ENCODE assay signal across 8 cellular contexts in genomic region chr5:122775713-122776084, GRCh38. TPM values are rescaled to one million over a fixed set of nuclear protein-coding genes. Genes with fewer than 3 reads are reported as not detected.
DNase-seq lines count a peak whose midpoint lies in the region; ATAC-seq and TF ChIP-seq lines count a peak whose summit lies in the region.

No MANE protein-coding gene starts in this region.

- H4K8ac ChIP-seq in H9 (replicated peaks; ENCODE audit: insufficient read length, low read depth, low read length) = no peak overlapping the region

- H3K27me3 Mint-ChIP-seq in H9 (ENCODE audit: low read depth) = peaks cover 11% of the 10 kb centered on the region
- no peaks in the 10 kb centered on the region for H3K27me3 Mint-ChIP-seq in T-helper 17 cell
- H3K27me3 Mint-ChIP-seq in neural progenitor cell (ENCODE audit: insufficient read depth, low read depth) = no peaks in the 10 kb centered on the region

- no CpG with 5 or more reads among the region's 4 CpGs for WGBS in H9 (ENCODE audit: extremely low coverage, insufficient read length, low lambda C conversion rate)

- H3K4me3 ChIP-seq in A673 (ENCODE audit: low read depth, low read length, poor library complexity, severe bottlenecking) (peak overlapping the region; percentile 98), fibroblast of mammary gland (ENCODE audit: control insufficient read depth, low read depth, low read length) (peak overlapping the region; percentile 97), neural progenitor cell (peak overlapping the region; percentile 84)

- H2AFZ ChIP-seq in H9 (ENCODE audit: low read length) (no peak overlapping the region), neural progenitor cell (replicated peaks) (peak overlapping the region; percentile 59)

- DNase-seq in A673 (ENCODE audit: low spot score) (no peak), H9 (no peak), T-helper 17 cell (no peak), fibroblast of mammary gland (ENCODE audit: low read depth) (peak; percentile 16), neural progenitor cell (ENCODE audit: low spot score) (no peak), NCI-H1105 treated with DMSO at 0.1 percent for 48 hours (lab: John Stamatoyannopoulos, UW) (no peak)

- H3K18ac ChIP-seq in H9 (ENCODE audit: insufficient read length, low read depth, low read length) = no peak overlapping the region

- peaks cover 0 to 5% (median under 1%) of the 10 kb centered on the region in 3 experiments; a peak in 4 of 7 replicates for H3K36me3 Mint-ChIP-seq in H9 (ENCODE audit: insufficient read depth in 1 of 3, low read depth in 3 of 3)
- peaks cover 2% of the 10 kb centered on the region for H3K36me3 Mint-ChIP-seq in T-helper 17 cell (ENCODE audit: low read depth)
- H3K36me3 Mint-ChIP-seq in neural progenitor cell = peaks cover 10% of the 10 kb centered on the region

- H3T11ph ChIP-seq in H9 (ENCODE audit: low read length) = no peak overlapping the region

- H3K27me3 ChIP-seq in A673 (replicated peaks; ENCODE audit: insufficient read depth, low read depth, low read length, poor library complexity) (no peaks in the 10 kb centered on the region), H9 (ENCODE audit: insufficient read depth, low read length) (no peaks in the 10 kb centered on the region), neural progenitor cell (no peaks in the 10 kb centered on the region)

- CTCF ChIA-PET in A673 (lab: Charles Lee) = interaction anchor here (0.6 kb wide), 1 partner anchor 72 kb away, joined by 4 read pairs; no protein-coding TSS in a partner anchor

- no peak overlapping the region for H3K23ac ChIP-seq in H9 (ENCODE audit: insufficient read length, low read depth, low read length)

- peak overlapping the region; percentile 76 for H3K27ac ChIP-seq in A673 (ENCODE audit: low read depth, low read length, poor library complexity, severe bottlenecking)
- H3K27ac ChIP-seq in H9 (ENCODE audit: insufficient read length, low read depth, low read length) = no peak overlapping the region
- peak overlapping the region; percentile 20 for H3K27ac ChIP-seq in neural progenitor cell

- H3K23me2 ChIP-seq in H9 (ENCODE audit: insufficient read length, low read depth, low read length, poor library complexity, severe bottlenecking) = peaks cover 14% of the 10 kb centered on the region

- H3K27ac Mint-ChIP-seq in H9 (peak overlapping the region; percentile 88 to 97 (median 93)), T-helper 17 cell (peak overlapping the region; percentile 96), neural progenitor cell (peak overlapping the region; percentile 96)

- POLR2A ChIA-PET in A673 (lab: Charles Lee; ENCODE audit: low non-redundant PET) = no interaction called here

- no peak overlapping the region for H3K4ac ChIP-seq in H9 (ENCODE audit: low read depth, low read length)

- no peaks in the 10 kb centered on the region for H3K79me1 ChIP-seq in H9 (ENCODE audit: insufficient read depth, low read depth, low read length, poor library complexity, severe bottlenecking)

- no peak overlapping the region for H3K56ac ChIP-seq in H9 (ENCODE audit: insufficient read length, low read depth, low read length)

- H3K9ac ChIP-seq in H9 (ENCODE audit: extremely low read depth, insufficient read length, low read length) (peak overlapping the region; percentile 60), neural progenitor cell (peak overlapping the region; percentile 82)

- H3K9me3 ChIP-seq in A673 (ENCODE audit: low read depth, low read length, poor library complexity, severe bottlenecking) (no peaks in the 10 kb centered on the region), H9 (ENCODE audit: control insufficient read depth, low read depth, low read length) (no peaks in the 10 kb centered on the region), T-helper 17 cell (ENCODE audit: control insufficient read depth, low read length, poor library complexity, severe bottlenecking) (no peaks in the 10 kb centered on the region), neural progenitor cell (ENCODE audit: low read depth) (no peaks in the 10 kb centered on the region)

- no peak overlapping the region for H2BK15ac ChIP-seq in H9 (ENCODE audit: low read depth, low read length)

- no peak overlapping the region; the same call in 1 of the 2 replicates for H3K14ac ChIP-seq in H9 (ENCODE audit: insufficient read depth, low read length)

- no peaks in the 10 kb centered on the region; a peak in 1 of 5 replicates for H3K9me3 Mint-ChIP-seq in H9
- H3K9me3 Mint-ChIP-seq in neural progenitor cell = peaks cover 14% of the 10 kb centered on the region

- H3K36me3 ChIP-seq in A673 (ENCODE audit: insufficient read depth, low read length, poor library complexity, severe bottlenecking) (no peaks in the 10 kb centered on the region), neural progenitor cell (no peaks in the 10 kb centered on the region)

- H3K4me1 ChIP-seq in A673 (ENCODE audit: insufficient read depth, low read length, poor library complexity, severe bottlenecking) (no peaks in the 10 kb centered on the region), H9 (ENCODE audit: insufficient read depth, low read length) (no peaks in the 10 kb centered on the region; the same call in 1 of the 2 replicates), neural progenitor cell (peaks cover 13% of the 10 kb centered on the region)

- TF ChIP-seq CTCF in A673 (conservative IDR thresholded peaks at IDR 0.05; ENCODE audit: low read depth, low read length) (no peak), H9 (conservative IDR thresholded peaks at IDR 0.05) (no peak), fibroblast of mammary gland (conservative IDR thresholded peaks at IDR 0.05; ENCODE audit: control insufficient read depth, insufficient read depth, low read depth, low read length) (no peak), neural progenitor cell (IDR thresholded peaks at IDR 0.05) (no peak)

- no peak overlapping the region for H2BK12ac ChIP-seq in H9 (ENCODE audit: insufficient read length, low read depth, low read length)

- no peaks in the 10 kb centered on the region for H4K20me1 ChIP-seq in H9 (ENCODE audit: control insufficient read depth, insufficient read depth, insufficient read length)
- peaks cover 14% of the 10 kb centered on the region for H4K20me1 ChIP-seq in neural progenitor cell (ENCODE audit: low read depth)

- H3K79me2 ChIP-seq in H9 (ENCODE audit: insufficient read depth, low read length) (peaks cover 11% of the 10 kb centered on the region; the same call in 1 of the 2 replicates), neural progenitor cell (ENCODE audit: low read depth) (peaks cover 56% of the 10 kb centered on the region)

- H4K5ac ChIP-seq in H9 (ENCODE audit: insufficient read length, low read depth, low read length) = no peak overlapping the region

- peak overlapping the region; percentile 81 for H2BK120ac ChIP-seq in H9 (ENCODE audit: low read depth, low read length, poor library complexity, severe bottlenecking)

- no peak overlapping the region for H2AK5ac ChIP-seq in H9 (ENCODE audit: insufficient read length, low read length)

- H3K4me2 ChIP-seq in H9 (ENCODE audit: insufficient read depth, insufficient read length, low read length) = peak overlapping the region; percentile 87
- H3K4me2 ChIP-seq in neural progenitor cell = peak overlapping the region; percentile 77

- H2BK20ac ChIP-seq in H9 (ENCODE audit: low read depth, low read length, poor library complexity, severe bottlenecking) = no peak overlapping the region

- H3K4me1 Mint-ChIP-seq in H9 (peaks cover 14 to 15% of the 10 kb centered on the region in 2 experiments), T-helper 17 cell (peaks cover 30% of the 10 kb centered on the region), neural progenitor cell (peaks cover 15% of the 10 kb centered on the region)

- peaks cover 4% of the 10 kb centered on the region for H3F3A ChIP-seq in neural progenitor cell (ENCODE audit: low read depth)

- ATAC-seq in T-helper 17 cell (no peak), GM18502 (IDR thresholded peaks at IDR 0.05; ENCODE audit: poor library complexity, unreplicated experiment) (no peak), GM19452 (IDR thresholded peaks at IDR 0.05; ENCODE audit: unreplicated experiment) (no peak)

- TSS peak; percentile 39 for BruUV-seq in A673 (replicated peaks; lab: Mats Ljungman, UMichigan)

- intact Hi-C loops in A673 (cut with micrococcal nuclease; ENCODE audit: unreplicated experiment) = no loop called here

- no peak overlapping the region for H4K91ac ChIP-seq in H9 (ENCODE audit: insufficient read length, low read depth, low read length)

- no peak overlapping the region for H2BK5ac ChIP-seq in H9 (ENCODE audit: insufficient read length, low read length)

- H3K4me3 Mint-ChIP-seq in H9 (peak overlapping the region; percentile 97 to 99), T-helper 17 cell (peak overlapping the region; percentile 98), neural progenitor cell (peak overlapping the region; percentile 99)

RNA-seq across cellular contexts. Expression of gene SNX2, which starts 0.8 kb away (rescaled TPM):
- 64.3 and 67.9 TPM in 2 replicates for total RNA-seq in A673 (2021)
- total RNA-seq in H9 (2021) = 62.6 and 63.0 TPM in 2 replicates
- 10 to 100 TPM; 52.4 to 57.4 TPM for total RNA-seq in T-helper 17 cell
- 71.0 and 73.0 TPM in 2 replicates for total RNA-seq in neural progenitor cell (ENCODE audit: low replicate concordance)
